8 cellular contexts compared by ENCODE assay signal in genomic region chrX:100410083-100410590, GRCh38. TPM values are rescaled to one million over a fixed set of nuclear protein-coding genes. Genes with fewer than 3 reads are reported as not detected.
DNase-seq lines count a peak whose midpoint lies in the region; ATAC-seq and TF ChIP-seq lines count a peak whose summit lies in the region.

A gene with protein sequence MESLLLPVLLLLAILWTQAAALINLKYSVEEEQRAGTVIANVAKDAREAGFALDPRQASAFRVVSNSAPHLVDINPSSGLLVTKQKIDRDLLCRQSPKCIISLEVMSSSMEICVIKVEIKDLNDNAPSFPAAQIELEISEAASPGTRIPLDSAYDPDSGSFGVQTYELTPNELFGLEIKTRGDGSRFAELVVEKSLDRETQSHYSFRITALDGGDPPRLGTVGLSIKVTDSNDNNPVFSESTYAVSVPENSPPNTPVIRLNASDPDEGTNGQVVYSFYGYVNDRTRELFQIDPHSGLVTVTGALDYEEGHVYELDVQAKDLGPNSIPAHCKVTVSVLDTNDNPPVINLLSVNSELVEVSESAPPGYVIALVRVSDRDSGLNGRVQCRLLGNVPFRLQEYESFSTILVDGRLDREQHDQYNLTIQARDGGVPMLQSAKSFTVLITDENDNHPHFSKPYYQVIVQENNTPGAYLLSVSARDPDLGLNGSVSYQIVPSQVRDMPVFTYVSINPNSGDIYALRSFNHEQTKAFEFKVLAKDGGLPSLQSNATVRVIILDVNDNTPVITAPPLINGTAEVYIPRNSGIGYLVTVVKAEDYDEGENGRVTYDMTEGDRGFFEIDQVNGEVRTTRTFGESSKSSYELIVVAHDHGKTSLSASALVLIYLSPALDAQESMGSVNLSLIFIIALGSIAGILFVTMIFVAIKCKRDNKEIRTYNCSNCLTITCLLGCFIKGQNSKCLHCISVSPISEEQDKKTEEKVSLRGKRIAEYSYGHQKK (N-terminal part only) (minus strand): TSS chrX:100410273. CDS start chrX:100408597, 1,676 bp downstream.

- peak within 1 kb of the TSS; percentile 58 to 81 for H3K4me3 Mint-ChIP-seq in stimulated activated naive CD8-positive, alpha-beta T cell treated with anti-CD3 and anti-CD28 coated beads, Interleukin-15, amount 100 ng/mL, for 72 hours

- H3K4me1 Mint-ChIP-seq in stimulated activated naive CD8-positive, alpha-beta T cell treated with anti-CD3 and anti-CD28 coated beads, Interleukin-15, amount 100 ng/mL, for 72 hours = peaks cover 21% of the 10 kb centered on the region

- H3K27ac ChIP-seq in esophagus muscularis mucosa (replicated peaks in 1 of 4) = no peak within 1 kb of the TSS

- ATAC-seq in stimulated activated naive CD8-positive, alpha-beta T cell treated with anti-CD3 and anti-CD28 coated beads, Interleukin-15, amount 100 ng/mL, for 72 hours = peak; percentile 75
- ATAC-seq in GM21723 (IDR thresholded peaks at IDR 0.05; ENCODE audit: unreplicated experiment) (no peak), GM21619 (IDR thresholded peaks at IDR 0.05; ENCODE audit: unreplicated experiment) (no peak)

- H3K36me3 ChIP-seq in HAP-1 (replicated peaks) (no peaks in the 10 kb centered on the region), esophagus muscularis mucosa (no peaks in the 10 kb centered on the region)

- H3K27me3 ChIP-seq in HAP-1 (ENCODE audit: low read depth) (peaks cover 32% of the 10 kb centered on the region), esophagus muscularis mucosa (peaks cover 0 to 64% (median 23%) of the 10 kb centered on the region in 4 donors)

- H3K27me3 Mint-ChIP-seq in stimulated activated naive CD8-positive, alpha-beta T cell treated with anti-CD3 and anti-CD28 coated beads, Interleukin-15, amount 100 ng/mL, for 72 hours = peaks cover 97% of the 10 kb centered on the region

- H3K4me3 ChIP-seq in HAP-1 (peak within 1 kb of the TSS; percentile 39), esophagus muscularis mucosa (peak within 1 kb of the TSS; percentile 45 to 60 (median 49))

- no peak for TF ChIP-seq POLR2A in esophagus muscularis mucosa (IDR thresholded peaks at IDR 0.05; ENCODE audit: low read depth)

- no peak for TF ChIP-seq EP300 in esophagus muscularis mucosa (IDR thresholded peaks at IDR 0.05)

- H3K9me3 Mint-ChIP-seq in stimulated activated naive CD8-positive, alpha-beta T cell treated with anti-CD3 and anti-CD28 coated beads, Interleukin-15, amount 100 ng/mL, for 72 hours = no peaks in the 10 kb centered on the region

- H3K9me3 ChIP-seq in HAP-1 = no peaks in the 10 kb centered on the region
- no peaks in the 10 kb centered on the region for H3K9me3 ChIP-seq in esophagus muscularis mucosa

- 35% methylated on average over 45 of the region's 49 CpGs for WGBS in esophagus muscularis mucosa

- intact Hi-C loops in esophagus muscularis mucosa (cut with DNase I) = no loop called here

- H3K4me1 ChIP-seq in HAP-1 = peaks cover 11% of the 10 kb centered on the region
- peaks cover 0 to 36% (median 33%) of the 10 kb centered on the region in 4 donors for H3K4me1 ChIP-seq in esophagus muscularis mucosa

- DNase-seq in AG20443 (ENCODE audit: low spot score) (peak; percentile 79), HAP-1 (ENCODE audit: low spot score in 2 of 2) (peak; percentile 76 to 85), esophagus muscularis mucosa (ENCODE audit: extremely low spot score) (no peak), mucosa of gallbladder (ENCODE audit: low spot score) (peak; percentile 40)
- DNase-seq in activated CD4-positive, alpha-beta T cell treated with anti-CD3 and anti-CD28 coated beads for 24 hours (ENCODE audit: low read depth in 2 of 2) = peak; percentile 6 to 21
- peak; percentile 35 to 45 for DNase-seq in stimulated activated naive CD8-positive, alpha-beta T cell treated with anti-CD3 and anti-CD28 coated beads, Interleukin-15, amount 100 ng/mL, for 72 hours

- H3K27ac Mint-ChIP-seq in stimulated activated naive CD8-positive, alpha-beta T cell treated with anti-CD3 and anti-CD28 coated beads, Interleukin-15, amount 100 ng/mL, for 72 hours = peak within 1 kb of the TSS in 1 of 2 donors; percentile 72

- in situ Hi-C loops in HAP-1 (cut with MboI; ENCODE audit: low sequenced_read_pairs) = no loop called here

- no peak for TF ChIP-seq CTCF in esophagus muscularis mucosa (IDR thresholded peaks at IDR 0.05)

RNA-seq across cellular contexts. Expression of the gene that starts here (rescaled TPM):
- total RNA-seq in esophagus muscularis mucosa = 1 to 10 TPM; 1.2 to 3.8 (median 2.2) TPM
- 0.66 TPM for total RNA-seq in mucosa of gallbladder

Comparison
In these comparisons a context has a peak if more than half of its experiments do, and no peak if none do; other contexts are left out.
1. Peak in DNase-seq in mucosa of gallbladder; RNA of the gene not detected or under 1 TPM.